ENCODE assay signal across 28 cellular contexts in the genomic region with DNA sequence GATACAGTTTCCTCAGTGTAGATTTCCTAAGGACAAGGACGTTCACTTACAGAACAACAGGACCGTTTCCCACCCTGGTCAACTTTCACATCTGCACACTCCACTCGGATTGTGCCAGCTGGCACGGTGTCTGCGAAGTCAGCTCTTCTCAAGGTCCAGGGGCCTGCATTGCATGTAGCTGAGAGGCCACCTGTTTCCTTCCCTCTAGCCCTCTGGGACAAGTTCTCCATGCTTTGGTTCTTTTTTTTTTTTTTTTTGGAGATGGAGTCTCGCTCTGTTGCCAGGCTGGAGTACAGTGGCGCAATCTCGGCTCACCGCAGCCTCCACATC. TPM values are rescaled to one million over a fixed set of nuclear protein-coding genes. Genes with fewer than 3 reads are reported as not detected.
DNase-seq lines count a peak whose midpoint lies in the region; ATAC-seq, FAIRE-seq and TF ChIP-seq lines count a peak whose summit lies in the region.
"Had no signal": no experiment of that assay in that cellular context is flagged by ENCODE, and none has a peak within 500 bp of the region (broad histone marks: within the 10 kb centered on the region; RNA-seq: fewer than 3 reads in every experiment).

No MANE protein-coding gene starts in this region.

- no peak overlapping the region for H3K27ac ChIP-seq in right cardiac atrium (ENCODE audit: low read length)
- H3K27ac ChIP-seq in heart right ventricle, result no peak overlapping the region
- no peak overlapping the region for H3K27ac ChIP-seq in pancreas
- no peak overlapping the region for H3K27ac ChIP-seq in transverse colon
- H3K27ac ChIP-seq: upper lobe of right lung had no signal

- 68% methylated on average over 9 of the region's 9 CpGs for WGBS in right cardiac atrium
- 60 to 70% methylated on average over 9 of the region's 9 CpGs for WGBS in heart right ventricle, 2 donors
- 26 to 37% methylated on average over 9 of the region's 9 CpGs for WGBS in pancreas, 2 donors
- WGBS in transverse colon (ENCODE audit: low coverage in 1 of 2), 2 donors, result 85% methylated on average over 9 of the region's 9 CpGs; no CpG with 5 or more reads in 1 of the 2 donors

- TF ChIP-seq CTCF in heart right ventricle (IDR thresholded peaks at IDR 0.05) (no peak), pancreas (IDR thresholded peaks at IDR 0.05) (no peak), transverse colon (IDR thresholded peaks at IDR 0.05) (no peak)

- no peak for FAIRE-seq in pancreas (lab: Jason Lieb, UNC)
- FAIRE-seq in H54 (lab: Jason Lieb, UNC), result no peak
- FAIRE-seq: A204.1, HTR-8/SVneo, K562 had no signal

- intact Hi-C loops in Right ventricle myocardium superior (cut with DNase I), result no loop called here
- intact Hi-C loops in right cardiac atrium (cut with DNase I), result no loop called here
- intact Hi-C loops in heart right ventricle (cut with DNase I), result loop anchor here in 1 of 10 donors (10.0 kb wide), 1 partner anchor 233 kb away; a partner anchor contains a TSS
- intact Hi-C loops in pancreas (cut with DNase I), result no loop called here
- intact Hi-C loops in transverse colon (cut with DNase I; ENCODE audit: low total_unique reads), result no loop called here

- in situ Hi-C loops in transverse colon (cut with MboI; ENCODE audit: low pct_ligation_motif_present in 1 of 4, low pct_unique_long_range_greater_than_20kb in 1 of 4, low sequenced_read_pairs in 3 of 4), result no loop called here

- H3K9me3 ChIP-seq in right cardiac atrium (ENCODE audit: control insufficient read depth, low read length), result no peaks in the 10 kb centered on the region
- H3K9me3 ChIP-seq in heart right ventricle, result no peaks in the 10 kb centered on the region
- H3K9me3 ChIP-seq in pancreas, result no peaks in the 10 kb centered on the region
- no peaks in the 10 kb centered on the region for H3K9me3 ChIP-seq in transverse colon
- H3K9me3 ChIP-seq: upper lobe of right lung had no signal

- H3K27me3 ChIP-seq in right cardiac atrium (ENCODE audit: control insufficient read depth, insufficient read depth), result no peaks in the 10 kb centered on the region
- no peaks in the 10 kb centered on the region for H3K27me3 ChIP-seq in heart right ventricle
- no peaks in the 10 kb centered on the region for H3K27me3 ChIP-seq in pancreas
- H3K27me3 ChIP-seq in transverse colon, result no peaks in the 10 kb centered on the region
- H3K27me3 ChIP-seq: upper lobe of right lung had no signal

- H3K4me1 ChIP-seq in right cardiac atrium (ENCODE audit: control insufficient read depth, insufficient read depth, low read length) (no peaks in the 10 kb centered on the region), heart right ventricle (no peaks in the 10 kb centered on the region), pancreas (no peaks in the 10 kb centered on the region), transverse colon (no peaks in the 10 kb centered on the region)
- H3K4me1 ChIP-seq: upper lobe of right lung had no signal

- H3K4me3 ChIP-seq in right cardiac atrium (ENCODE audit: low read length) (no peak overlapping the region), heart right ventricle (no peak overlapping the region), pancreas (no peak overlapping the region), transverse colon (no peak overlapping the region)
- H3K4me3 ChIP-seq: K562, upper lobe of right lung had no signal

- peak; percentile 62 for DNase-seq in Right ventricle myocardium superior
- DNase-seq in right cardiac atrium, result no peak
- no peak for DNase-seq in heart right ventricle
- DNase-seq in pancreas, result peak in 5 of 6 donors; percentile 77 to 87 (median 79)
- DNase-seq in transverse colon, result no peak
- no peak for DNase-seq in H54 (ENCODE audit: insufficient read length, low spot score)
- no peak for DNase-seq in stimulated activated naive CD4-positive, alpha-beta T cell treated with Interleukin-2 at 50 U/mL for 16 hours (lab: John Stamatoyannopoulos, UW)
- DNase-seq: activated CD4-positive, alpha-beta memory T cell treated with anti-CD3 and anti-CD28 coated beads for 36 hours; activated CD4-positive, alpha-beta T cell treated with anti-CD3 and anti-CD28 coated beads for 1 hour; activated naive CD8-positive, alpha-beta T cell treated with anti-CD3 and anti-CD28 coated beads, Interleukin-2, amount 50 U/mL, for 24 hours; activated T-cell treated with anti-CD3 and anti-CD28 coated beads, Interleukin-2, amount 50 U/mL, for 72 hours; CD4-positive, CD25-positive, alpha-beta regulatory T cell; foreskin fibroblast; H9; hypothalamus; left cardiac atrium; NCI-H1092 treated with DMSO at 0.1 percent for 48 hours; NCI-H187; NCI-H510A treated with DMSO at 0.1 percent for 48 hours; PC-3; SHP77; stimulated activated naive B cell treated with anti-CD40 and anti-IgM and Interleukin-4, amounts not matched to agents 10 μg/mL and 1 μg/mL and 100 μg/mL, for 72 hours; upper lobe of right lung had no signal

- H3K36me3 ChIP-seq in heart right ventricle (peaks cover 0 to 28% (median 0%) of the 10 kb centered on the region in 9 donors), pancreas (peaks cover 0 to 4% (median 4%) of the 10 kb centered on the region in 3 donors), transverse colon (peaks cover 0 to 18% (median 0%) of the 10 kb centered on the region in 4 donors)

- TF ChIP-seq POLR2A in transverse colon (IDR thresholded peaks at IDR 0.05), result no peak
- no peak for TF ChIP-seq POLR2A in H54 (IDR thresholded peaks at IDR 0.05; ENCODE audit: low read depth, low read length)

- ATAC-seq in Right ventricle myocardium superior (ENCODE audit: poor library complexity), result peak; percentile 57
- no peak for ATAC-seq in right cardiac atrium
- peak in 5 of 8 donors; percentile 30 to 67 (median 53) for ATAC-seq in heart right ventricle
- ATAC-seq in pancreas, result peak; percentile 81 to 94 (median 90)
- no peak for ATAC-seq in GM18498 (IDR thresholded peaks at IDR 0.05; ENCODE audit: unreplicated experiment)
- ATAC-seq: activated naive CD8-positive, alpha-beta T cell treated with anti-CD3 and anti-CD28 coated beads, Interleukin-2, amount 50 U/mL, for 24 hours; activated T-cell treated with anti-CD3 and anti-CD28 coated beads, Interleukin-2, amount 50 U/mL, for 72 hours; esophagus mucosa; K562; PC-3; stimulated activated naive B cell treated with anti-CD40 and anti-IgM and Interleukin-4, amounts not matched to agents 10 μg/mL and 1 μg/mL and 100 μg/mL, for 72 hours; upper lobe of right lung had no signal

- TF ChIP-seq EP300 in transverse colon (IDR thresholded peaks at IDR 0.05; ENCODE audit: low read depth), result no peak

RNA-seq across cellular contexts. Expression of a gene that starts 16.5 kb away (rescaled TPM):
- total RNA-seq in Right ventricle myocardium superior (113 TPM), right cardiac atrium (10 to 100 TPM; 34.2 to 51.3 (median 42.5) TPM), heart right ventricle (100 to 1,000 TPM in 1 of 10 donors, 10 to 100 TPM in 9; 67.0 to 119 (median 77.9) TPM), pancreas (10 to 100 TPM; 15.2 to 22.8 (median 18.6) TPM), transverse colon (100 to 1,000 TPM; 224 to 338 (median 297) TPM)
- polyA plus RNA-seq in right cardiac atrium (68.0 TPM), heart right ventricle (10 to 100 TPM; 64.4 to 69.0 TPM), pancreas (10 to 100 TPM; 50.9 to 59.2 TPM)

RNA-seq across cellular contexts. Expression of a gene that starts 31.9 kb away (rescaled TPM):
- total RNA-seq in Right ventricle myocardium superior (13.4 TPM), right cardiac atrium (10 to 100 TPM; 15.7 to 17.8 (median 16.7) TPM), heart right ventricle (10 to 100 TPM in 5 of 10 donors, 1 to 10 TPM in 5; 5.9 to 15.4 (median 9.6) TPM), pancreas (10 to 100 TPM; 11.8 to 18.9 (median 15.3) TPM), transverse colon (10 to 100 TPM in 3 of 4 donors, 1 to 10 TPM in 1; 9.8 to 25.4 (median 21.5) TPM)
- polyA plus RNA-seq in right cardiac atrium (7.0 TPM), heart right ventricle (1 to 10 TPM; 5.0 to 9.5 TPM), pancreas (10 to 100 TPM in 1 of 2 donors, 1 to 10 TPM in 1; 6.6 to 14.4 TPM)

RNA-seq across cellular contexts. Expression of a gene that starts 55.2 kb away (rescaled TPM):
- total RNA-seq in Right ventricle myocardium superior (125 TPM), right cardiac atrium (100 to 1,000 TPM; 157 to 257 (median 193) TPM), heart right ventricle (100 to 1,000 TPM in 8 of 10 donors, 10 to 100 TPM in 2; 95.1 to 179 (median 118) TPM), pancreas (100 to 1,000 TPM in 3 of 6 donors, 10 to 100 TPM in 3; 66.8 to 124 (median 100) TPM), transverse colon (100 to 1,000 TPM in 3 of 4 donors, 10 to 100 TPM in 1; 75.6 to 153 (median 130) TPM)
- polyA plus RNA-seq in right cardiac atrium (93.6 TPM), heart right ventricle (10 to 100 TPM; 35.3 to 59.2 TPM), pancreas (10 to 100 TPM; 25.8 to 33.6 TPM)

Comparison
In these comparisons a context has a peak if more than half of its experiments do, and no peak if none do; other contexts are left out.
1. ATAC-seq: peak in Right ventricle myocardium superior (single experiment), heart right ventricle (5 of 8) and pancreas (4 of 4); none in right cardiac atrium (0 of 2) and GM18498 (single experiment).
2. DNase-seq: peak in Right ventricle myocardium superior (single experiment) and pancreas (5 of 6); none in right cardiac atrium (0 of 3), heart right ventricle (0 of 2), transverse colon (single experiment), H54 (single experiment) and stimulated activated naive CD4-positive, alpha-beta T cell treated with Interleukin-2 at 50 U/mL for 16 hours (single experiment).